16 cellular contexts compared by ENCODE assay signal in the genomic region with DNA sequence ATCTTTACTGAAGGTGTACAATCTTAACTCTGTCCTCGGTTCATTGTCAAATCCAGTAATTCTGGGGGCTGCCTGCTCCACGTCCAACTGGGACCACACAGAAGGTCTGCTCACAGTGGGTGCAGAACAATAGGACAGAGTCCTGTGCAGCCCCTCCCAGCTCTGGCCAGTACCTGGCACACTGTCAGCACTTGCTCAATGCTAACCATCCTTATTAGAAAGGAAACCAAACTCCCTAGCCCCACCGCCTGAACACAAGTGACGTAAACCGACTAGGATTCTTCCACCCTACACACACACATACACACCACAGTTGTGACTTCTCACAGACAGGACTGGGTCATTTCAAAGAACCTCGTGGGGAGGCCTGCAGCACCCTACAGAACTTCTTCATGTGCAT. TPM values are rescaled to one million over a fixed set of nuclear protein-coding genes. Genes with fewer than 3 reads are reported as not detected.
DNase-seq lines count a peak whose midpoint lies in the region; ATAC-seq and TF ChIP-seq lines count a peak whose summit lies in the region.
"Had no signal": no experiment of that assay in that cellular context is flagged by ENCODE, and none has a peak within 500 bp of the region (broad histone marks: within the 10 kb centered on the region; RNA-seq: fewer than 3 reads in every experiment).

No MANE protein-coding gene starts in this region.

- peak overlapping the region; percentile 76; the same call in 1 of the 2 replicates for H3K27ac Mint-ChIP-seq in HFFc6
- no peak overlapping the region for H3K27ac Mint-ChIP-seq in chondrocyte (ENCODE audit: unreplicated experiment)
- H3K27ac Mint-ChIP-seq: activated naive CD8-positive, alpha-beta T cell treated with anti-CD3 and anti-CD28 coated beads, Interleukin-2, amount 10 ng/mL, durations not matched to agents 7 days and 5 days; activated T-cell treated with anti-CD3 and anti-CD28 coated beads, Interleukin-2, amount 50 U/mL, for 24 hours had no signal

- TF ChIP-seq CTCF in HFFc6 (IDR thresholded peaks at IDR 0.05): no peak
- TF ChIP-seq CTCF in chondrocyte (IDR thresholded peaks at IDR 0.05): no peak
- no peak for TF ChIP-seq CTCF in heart left ventricle (IDR thresholded peaks at IDR 0.05)

- TF ChIP-seq POLR2A in heart left ventricle (IDR thresholded peaks at IDR 0.05): no peak

- H3K4me3 Mint-ChIP-seq in HFFc6: no peak overlapping the region; the same call in 1 of the 2 replicates
- H3K4me3 Mint-ChIP-seq in chondrocyte (ENCODE audit: unreplicated experiment): no peak overlapping the region
- H3K4me3 Mint-ChIP-seq: activated naive CD8-positive, alpha-beta T cell treated with anti-CD3 and anti-CD28 coated beads, Interleukin-2, amount 10 ng/mL, durations not matched to agents 7 days and 5 days; activated T-cell treated with anti-CD3 and anti-CD28 coated beads, Interleukin-2, amount 50 U/mL, for 24 hours had no signal

- H3K36me3 ChIP-seq in heart left ventricle (peaks cover 0 to 10% (median 0%) of the 10 kb centered on the region in 9 donors), trophoblast cell (ENCODE audit: control insufficient read depth in 1 of 2, insufficient read depth in 2 of 2, low read length in 2 of 2) (peaks cover 16% of the 10 kb centered on the region in 2 experiments)

- H3K4me1 Mint-ChIP-seq in HFFc6 (ENCODE audit: low read depth) (peaks cover 87% of the 10 kb centered on the region), chondrocyte (ENCODE audit: low read depth) (peaks cover 59% of the 10 kb centered on the region)

- H3K4me1 ChIP-seq in heart left ventricle (peaks cover 12 to 88% (median 72%) of the 10 kb centered on the region in 12 donors), trophoblast cell (ENCODE audit: control insufficient read depth in 1 of 2, insufficient read depth in 2 of 2, low read length in 2 of 2) (peaks cover 12 to 15% of the 10 kb centered on the region in 2 experiments)

- H3K4me3 ChIP-seq in heart left ventricle (no peak overlapping the region), trophoblast cell (ENCODE audit: low read depth, low read length) (no peak overlapping the region)

- peak overlapping the region; percentile 53 for H3K4ac ChIP-seq in trophoblast cell (ENCODE audit: low read depth, low read length)

- 57 to 81% (median 67%) methylated on average over 6 of the region's 6 CpGs for WGBS in heart left ventricle, 4 donors
- no CpG with 5 or more reads among the region's 6 CpGs for WGBS in trophoblast cell (ENCODE audit: extremely low coverage, insufficient coverage, insufficient read length)

- no peak overlapping the region for H3K14ac ChIP-seq in trophoblast cell (ENCODE audit: low read length)

- no peak overlapping the region for H2BK5ac ChIP-seq in trophoblast cell (ENCODE audit: low read depth, low read length, poor library complexity)

- peaks cover 8% of the 10 kb centered on the region for H3K79me1 ChIP-seq in trophoblast cell (ENCODE audit: low read length)

- ATAC-seq in heart left ventricle: peak in 3 of 4 donors; percentile 24 to 68 (median 31)

- no peak overlapping the region for H4K12ac ChIP-seq in trophoblast cell (ENCODE audit: low read depth, low read length)

- H2AFZ ChIP-seq in trophoblast cell (ENCODE audit: insufficient read depth, low read length, poor library complexity): no peak overlapping the region
- H2AFZ ChIP-seq: parathyroid adenoma had no signal

- H2BK120ac ChIP-seq in trophoblast cell (ENCODE audit: insufficient read depth, low read length, poor library complexity): no peak overlapping the region

- H3K23ac ChIP-seq in trophoblast cell (ENCODE audit: low read length): no peak overlapping the region

- no peak overlapping the region for H3K4me2 ChIP-seq in trophoblast cell (ENCODE audit: low read length)

- H2AK5ac ChIP-seq in trophoblast cell (ENCODE audit: low read length): no peak overlapping the region

- H3K27me3 ChIP-seq in heart left ventricle (no peaks in the 10 kb centered on the region), trophoblast cell (ENCODE audit: insufficient read depth, low read length) (no peaks in the 10 kb centered on the region)

- intact Hi-C loops in heart left ventricle (cut with DNase I): loop anchor here in 4 of 10 donors (5.0 kb wide), 4 partner anchors 39 to 136 kb away; no protein-coding TSS in a partner anchor

- H3K27ac ChIP-seq in heart left ventricle: peak overlapping the region in 11 of 12 donors; percentile 45 to 72 (median 58)
- no peak overlapping the region for H3K27ac ChIP-seq in trophoblast cell (ENCODE audit: low read depth, low read length)
- H3K27ac ChIP-seq: parathyroid adenoma had no signal

- no peak overlapping the region for H4K8ac ChIP-seq in trophoblast cell (ENCODE audit: low read depth, low read length)

- no peak overlapping the region for H3K18ac ChIP-seq in trophoblast cell (ENCODE audit: low read length)

- H3K27me3 Mint-ChIP-seq in HFFc6 (ENCODE audit: insufficient read depth) (0 out of 2 replicates have a peak, but pooled peaks cover 2% of the 10 kb centered on the region), chondrocyte (ENCODE audit: low read depth) (no peaks in the 10 kb centered on the region)
- H3K27me3 Mint-ChIP-seq: IgD-negative memory B cell had no signal

- no peaks in the 10 kb centered on the region for H3K9me3 Mint-ChIP-seq in HFFc6
- H3K9me3 Mint-ChIP-seq in chondrocyte (ENCODE audit: low read depth): no peaks in the 10 kb centered on the region
- H3K9me3 Mint-ChIP-seq: activated naive CD8-positive, alpha-beta T cell treated with anti-CD3 and anti-CD28 coated beads, Interleukin-2, amount 10 ng/mL, durations not matched to agents 7 days and 5 days; activated T-cell treated with anti-CD3 and anti-CD28 coated beads, Interleukin-2, amount 50 U/mL, for 24 hours; IgD-negative memory B cell had no signal

- H3K9ac ChIP-seq in trophoblast cell (ENCODE audit: low read length): no peak overlapping the region
- H3K9ac ChIP-seq: parathyroid adenoma had no signal

- no peak for DNase-seq in HFFc6
- peak; percentile 37 for DNase-seq in chondrocyte (ENCODE audit: low spot score)
- peak in 4 of 5 donors; percentile 57 to 79 (median 62) for DNase-seq in heart left ventricle
- no peak for DNase-seq in trophoblast cell
- DNase-seq in D341Med (ENCODE audit: low spot score): no peak
- no peak for DNase-seq in activated T-cell treated with anti-CD3 and anti-CD28 coated beads for 4 hours
- no peak for DNase-seq in kidney tubule cell (ENCODE audit: low spot score)
- no peak for DNase-seq in NCI-H2107 treated with DMSO at 0.1 percent for 48 hours (lab: John Stamatoyannopoulos, UW; ENCODE audit: unreplicated experiment)
- DNase-seq: activated CD4-positive, alpha-beta T cell treated with anti-CD3 and anti-CD28 coated beads for 48 hours; activated naive CD8-positive, alpha-beta T cell treated with anti-CD3 and anti-CD28 coated beads, Interleukin-2, amount 10 ng/mL, durations not matched to agents 7 days and 5 days; activated T-cell treated with anti-CD3 and anti-CD28 coated beads, Interleukin-2, amount 50 U/mL, for 24 hours; cerebellar nuclear complex; NCI-H2171; NCI-H82 had no signal

- H3K36me3 Mint-ChIP-seq in HFFc6 (ENCODE audit: low read depth) (peaks cover 48% of the 10 kb centered on the region), chondrocyte (ENCODE audit: low read depth) (peaks cover 3% of the 10 kb centered on the region)

- H3K9me3 ChIP-seq in heart left ventricle (no peaks in the 10 kb centered on the region), trophoblast cell (ENCODE audit: insufficient read depth, low read depth, low read length) (no peaks in the 10 kb centered on the region)

- H4K91ac ChIP-seq in trophoblast cell (ENCODE audit: low read depth, low read length): no peak overlapping the region

- no peak overlapping the region for H2BK12ac ChIP-seq in trophoblast cell (ENCODE audit: low read length)

- peaks cover 25% of the 10 kb centered on the region for H3K79me2 ChIP-seq in trophoblast cell (ENCODE audit: control insufficient read depth, insufficient read depth, low read length, poor library complexity)
- H3K79me2 ChIP-seq: parathyroid adenoma had no signal

RNA-seq across cellular contexts. Expression of a gene that starts 5.2 kb away (rescaled TPM):
- total RNA-seq in HFFc6 (2021; fragmentation: NEBNext Ultra II Directional; extraction: Animal tissue kit (Norgen Biotek cat#: 25700)): 10 to 100 TPM; 24.4 to 55.1 (median 26.2) TPM
- total RNA-seq in chondrocyte: 12.1 to 20.6 TPM (median 18.5 TPM) in 3 replicates
- total RNA-seq in heart left ventricle: 10 to 100 TPM in 8 of 9 donors, 1 to 10 TPM in 1; 7.5 to 25.0 (median 17.3) TPM
- 1 to 10 TPM; 6.4 to 7.4 TPM for polyA plus RNA-seq in heart left ventricle
- polyA plus RNA-seq in trophoblast cell (2013): 28.1 and 29.7 TPM in 2 replicates

Comparison
In these comparisons a context has a peak if more than half of its experiments do, and no peak if none do; other contexts are left out.
1. DNase-seq: peak in chondrocyte (single experiment) and heart left ventricle (4 of 5); none in HFFc6 (single experiment), trophoblast cell (0 of 2), D341Med (single experiment), activated T-cell treated with anti-CD3 and anti-CD28 coated beads for 4 hours (single experiment), kidney tubule cell (single experiment) and NCI-H2107 treated with DMSO at 0.1 percent for 48 hours (single experiment).